ENCODE assay signal across 10 cellular contexts in the genomic region with DNA sequence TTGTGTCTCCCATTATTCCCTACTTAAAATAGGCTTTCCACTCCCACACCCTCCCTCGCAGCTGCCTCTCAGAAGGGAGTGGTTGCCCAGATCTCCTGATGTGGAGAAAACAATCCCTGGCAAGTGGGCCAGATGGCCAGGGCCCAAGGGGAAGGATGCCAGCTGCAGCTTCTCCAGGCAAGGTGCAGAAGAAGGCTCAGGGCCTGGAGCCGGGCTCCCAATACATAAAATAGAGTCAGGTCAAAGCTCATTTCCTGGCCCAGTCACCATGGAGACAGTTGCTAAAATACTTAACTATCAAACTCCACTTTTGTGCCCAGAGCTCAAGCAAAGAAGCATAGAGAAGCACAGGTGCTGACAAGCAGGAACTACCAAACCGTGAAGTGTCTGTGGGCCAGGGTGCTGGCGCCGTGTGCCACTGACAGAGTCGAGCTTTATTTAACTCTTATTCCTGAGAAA. TPM values are rescaled to one million over a fixed set of nuclear protein-coding genes. Genes with fewer than 3 reads are reported as not detected.
DNase-seq lines count a peak whose midpoint lies in the region; ATAC-seq, FAIRE-seq and TF ChIP-seq lines count a peak whose summit lies in the region.
"Had no signal": no experiment of that assay in that cellular context is flagged by ENCODE, and none has a peak within 500 bp of the region (broad histone marks: within the 10 kb centered on the region; RNA-seq: fewer than 3 reads in every experiment).

No MANE protein-coding gene starts in this region.

- no TSS peak for BruUV-seq in Caco-2 (replicated peaks; lab: Mats Ljungman, UMichigan)

- TF ChIP-seq CTCF in epithelial cell of proximal tubule (conservative IDR thresholded peaks at IDR 0.05; ENCODE audit: low read depth, low read length): no peak
- no peak for TF ChIP-seq CTCF in pancreas (IDR thresholded peaks at IDR 0.05)
- no peak for TF ChIP-seq CTCF in Caco-2 (IDR thresholded peaks at IDR 0.05; ENCODE audit: insufficient read depth in 1 of 2, low read depth in 1 of 2, low read length in 1 of 2, severe bottlenecking in 1 of 2, unreplicated experiment in 1 of 2)

- no peak overlapping the region for H3K4me3 ChIP-seq in BLaER1 treated with 17β-estradiol and CSF1 and Interleukin-3, amounts not matched to agents 10 nM and 100 nM
- H3K4me3 ChIP-seq in epithelial cell of proximal tubule (ENCODE audit: low read depth, low read length) (no peak overlapping the region), pancreas (no peak overlapping the region), Caco-2 (ENCODE audit: low read depth, low read length) (no peak overlapping the region)

- POLR2A ChIA-PET in Caco-2 (lab: Charles Lee): no interaction called here

- H3K27me3 ChIP-seq in BLaER1 treated with 17β-estradiol and CSF1 and Interleukin-3, amounts not matched to agents 10 nM and 100 nM: no peaks in the 10 kb centered on the region
- H3K27me3 ChIP-seq in pancreas: no peaks in the 10 kb centered on the region
- no peaks in the 10 kb centered on the region for H3K27me3 ChIP-seq in Caco-2 (replicated peaks; ENCODE audit: control insufficient read depth, insufficient read depth, low read length)

- FAIRE-seq in pancreas (lab: Jason Lieb, UNC): no peak

- peaks cover 0 to 15% (median 14%) of the 10 kb centered on the region in 10 experiments; a peak in 17 of 20 replicates for H3K4me1 ChIP-seq in BLaER1 treated with 17β-estradiol and CSF1 and Interleukin-3, amounts not matched to agents 10 nM and 100 nM
- peaks cover 9 to 13% (median 12%) of the 10 kb centered on the region in 3 donors for H3K4me1 ChIP-seq in pancreas
- H3K4me1 ChIP-seq in Caco-2: no peaks in the 10 kb centered on the region

- intact Hi-C loops in pancreas (cut with DNase I): no loop called here
- intact Hi-C loops in Caco-2 (cut with micrococcal nuclease; ENCODE audit: unreplicated experiment): loop anchor here (1.0 kb wide), 1 partner anchor 24 kb away; no protein-coding TSS in a partner anchor

- DNase-seq in NCI-H2107 treated with DMSO at 0.1 percent for 48 hours (lab: John Stamatoyannopoulos, UW; ENCODE audit: unreplicated experiment) (peak; percentile 78), epithelial cell of proximal tubule (ENCODE audit: low read depth) (peak; percentile 43), pancreas (peak; percentile 83 to 96 (median 93)), Caco-2 (no peak)
- DNase-seq in activated naive CD8-positive, alpha-beta T cell treated with anti-CD3 and anti-CD28 coated beads for 36 hours: no peak

- peak overlapping the region in 9 of 11 experiments; percentile 5 to 71 (median 56); a peak in 15 of 22 replicates for H3K4me2 ChIP-seq in BLaER1 treated with 17β-estradiol and CSF1 and Interleukin-3, amounts not matched to agents 10 nM and 100 nM

- peaks cover 0 to 21% (median 17%) of the 10 kb centered on the region in 11 experiments; a peak in 19 of 22 replicates for H3K9me3 ChIP-seq in BLaER1 treated with 17β-estradiol and CSF1 and Interleukin-3, amounts not matched to agents 10 nM and 100 nM (replicated peaks in 1 of 11)
- H3K9me3 ChIP-seq in pancreas: no peaks in the 10 kb centered on the region
- no peaks in the 10 kb centered on the region for H3K9me3 ChIP-seq in Caco-2

- H3K36me3 Mint-ChIP-seq in activated naive CD8-positive, alpha-beta T cell treated with anti-CD3 and anti-CD28 coated beads for 36 hours: peaks cover 2% of the 10 kb centered on the region
- no peaks in the 10 kb centered on the region for H3K36me3 Mint-ChIP-seq in Caco-2 (ENCODE audit: insufficient read depth, unreplicated experiment)

- WGBS in pancreas, 2 donors: 6 to 9% methylated on average over 6 of the region's 6 CpGs

- H3K27ac Mint-ChIP-seq in activated naive CD8-positive, alpha-beta T cell treated with anti-CD3 and anti-CD28 coated beads for 36 hours: no peak overlapping the region
- no peak overlapping the region for H3K27ac Mint-ChIP-seq in Caco-2 (ENCODE audit: unreplicated experiment)
- H3K27ac Mint-ChIP-seq: T-helper 1 cell treated with Interleukin-12 subunit alpha and Interleukin-12 subunit beta and Interleukin-4 antibody, amounts not matched to agents 30 μg/mL and 1 μg/mL, for 36 hours had no signal

- H3K4me1 Mint-ChIP-seq in activated naive CD8-positive, alpha-beta T cell treated with anti-CD3 and anti-CD28 coated beads for 36 hours: no peaks in the 10 kb centered on the region
- H3K4me1 Mint-ChIP-seq in Caco-2 (ENCODE audit: low read depth, unreplicated experiment): no peaks in the 10 kb centered on the region

- ATAC-seq in HG02588 (IDR thresholded peaks at IDR 0.05; ENCODE audit: unreplicated experiment) (peak; percentile 56), pancreas (peak; percentile 92 to 97 (median 96))
- no peak for ATAC-seq in activated CD4-positive, CD25-positive, alpha-beta regulatory T cell treated with anti-CD3 and anti-CD28 coated beads, Interleukin-2, amount 50 U/mL, for 24 hours

- no peak overlapping the region; a peak in 1 of 22 replicates for H3K9ac ChIP-seq in BLaER1 treated with 17β-estradiol and CSF1 and Interleukin-3, amounts not matched to agents 10 nM and 100 nM

- H3K27me3 Mint-ChIP-seq in activated naive CD8-positive, alpha-beta T cell treated with anti-CD3 and anti-CD28 coated beads for 36 hours: peaks cover 8% of the 10 kb centered on the region
- no peaks in the 10 kb centered on the region for H3K27me3 Mint-ChIP-seq in Caco-2 (ENCODE audit: insufficient read depth, unreplicated experiment)

- H3K4me3 Mint-ChIP-seq in activated naive CD8-positive, alpha-beta T cell treated with anti-CD3 and anti-CD28 coated beads for 36 hours: no peak overlapping the region
- H3K4me3 Mint-ChIP-seq in Caco-2 (ENCODE audit: unreplicated experiment): no peak overlapping the region
- H3K4me3 Mint-ChIP-seq: CD4-positive, CD25-positive, alpha-beta regulatory T cell; T-helper 1 cell treated with Interleukin-12 subunit alpha and Interleukin-12 subunit beta and Interleukin-4 antibody, amounts not matched to agents 30 μg/mL and 1 μg/mL, for 36 hours had no signal

- CTCF ChIA-PET in Caco-2 (lab: Charles Lee): no interaction called here

- H4K20me1 ChIP-seq in BLaER1 treated with 17β-estradiol and CSF1 and Interleukin-3, amounts not matched to agents 10 nM and 100 nM: no peaks in the 10 kb centered on the region

- H3K27ac ChIP-seq in BLaER1 treated with 17β-estradiol and CSF1 and Interleukin-3, amounts not matched to agents 10 nM and 100 nM: no peak overlapping the region
- peak overlapping the region; percentile 37 to 72 (median 62) for H3K27ac ChIP-seq in pancreas

- H3K9me3 Mint-ChIP-seq in activated naive CD8-positive, alpha-beta T cell treated with anti-CD3 and anti-CD28 coated beads for 36 hours: peaks cover 2% of the 10 kb centered on the region
- peaks cover 7% of the 10 kb centered on the region for H3K9me3 Mint-ChIP-seq in Caco-2 (ENCODE audit: unreplicated experiment)
- H3K9me3 Mint-ChIP-seq: T-helper 1 cell treated with Interleukin-12 subunit alpha and Interleukin-12 subunit beta and Interleukin-4 antibody, amounts not matched to agents 30 μg/mL and 1 μg/mL, for 36 hours had no signal

- no peaks in the 10 kb centered on the region for H3K36me3 ChIP-seq in BLaER1 treated with 17β-estradiol and CSF1 and Interleukin-3, amounts not matched to agents 10 nM and 100 nM
- H3K36me3 ChIP-seq in pancreas (no peaks in the 10 kb centered on the region), Caco-2 (ENCODE audit: control insufficient read depth, insufficient read depth, low read length) (no peaks in the 10 kb centered on the region)

RNA-seq across cellular contexts. Expression of gene ITPR2, which starts 45.7 kb away (rescaled TPM):
- total RNA-seq in epithelial cell of proximal tubule (13.5 and 13.7 TPM in 2 replicates), pancreas (10 to 100 TPM; 19.9 to 51.8 (median 29.3) TPM), Caco-2 (2022) (41.6 and 51.5 TPM in 2 replicates)
- 1 to 10 TPM; 3.3 TPM for polyA plus RNA-seq in pancreas
- total RNA-seq in activated naive CD8-positive, alpha-beta T cell treated with anti-CD3 and anti-CD28 coated beads for 36 hours: 10 to 100 TPM; 27.3 TPM

RNA-seq across cellular contexts. Expression of gene INTS13, which starts 59.1 kb away (rescaled TPM):
- total RNA-seq in epithelial cell of proximal tubule: 33.6 and 42.6 TPM in 2 replicates
- total RNA-seq in pancreas: 10 to 100 TPM in 4 of 6 donors, 1 to 10 TPM in 2; 7.4 to 12.4 (median 11.0) TPM
- 10 to 100 TPM; 10.9 to 13.8 TPM for polyA plus RNA-seq in pancreas
- 10 to 100 TPM; 82.7 to 86.9 TPM for total RNA-seq in activated naive CD8-positive, alpha-beta T cell treated with anti-CD3 and anti-CD28 coated beads for 36 hours
- total RNA-seq in Caco-2 (2022): 40.1 and 41.5 TPM in 2 replicates

RNA-seq across cellular contexts. Expression of gene FGFR1OP2, which starts 59.6 kb away (rescaled TPM):
- total RNA-seq in epithelial cell of proximal tubule (27.3 and 31.2 TPM in 2 replicates), pancreas (10 to 100 TPM in 5 of 6 donors, 1 to 10 TPM in 1; 9.3 to 23.3 (median 10.9) TPM), Caco-2 (2022) (77.9 and 86.9 TPM in 2 replicates)
- 10 to 100 TPM; 11.6 to 17.6 TPM for polyA plus RNA-seq in pancreas
- 10 to 100 TPM; 49.8 to 53.5 TPM for total RNA-seq in activated naive CD8-positive, alpha-beta T cell treated with anti-CD3 and anti-CD28 coated beads for 36 hours

Comparison
In these comparisons a context has a peak if more than half of its experiments do, and no peak if none do; other contexts are left out.
1. H3K27ac ChIP-seq: peak in pancreas (4 of 4); none in BLaER1 treated with 17β-estradiol and CSF1 and Interleukin-3, amounts not matched to agents 10 nM and 100 nM (0 of 11).
2. ATAC-seq: peak in HG02588 (single experiment) and pancreas (4 of 4); none in activated CD4-positive, CD25-positive, alpha-beta regulatory T cell treated with anti-CD3 and anti-CD28 coated beads, Interleukin-2, amount 50 U/mL, for 24 hours (0 of 2).
3. DNase-seq: peak in NCI-H2107 treated with DMSO at 0.1 percent for 48 hours (single experiment), epithelial cell of proximal tubule (single experiment) and pancreas (6 of 6); none in activated naive CD8-positive, alpha-beta T cell treated with anti-CD3 and anti-CD28 coated beads for 36 hours (single experiment) and Caco-2 (0 of 2).